In the genomic region with DNA sequence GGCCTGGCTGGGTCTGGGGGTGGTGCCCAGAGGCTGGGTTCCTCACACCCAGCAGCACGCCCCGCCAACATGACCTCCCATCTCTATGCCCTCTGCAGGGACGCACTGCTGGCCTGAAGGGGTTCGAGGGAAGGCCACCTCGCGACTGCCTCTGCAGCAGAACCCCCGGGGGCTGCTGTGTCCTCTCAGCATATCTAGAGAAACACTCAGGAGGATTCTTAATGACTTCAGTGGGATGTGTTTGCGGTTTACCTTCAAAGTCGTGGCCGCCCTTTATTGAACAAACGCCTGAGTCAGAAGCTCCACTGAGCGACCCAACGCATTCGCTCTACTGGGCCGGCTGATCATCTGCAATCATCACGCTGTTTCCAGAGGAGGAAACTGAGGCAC, we compare ENCODE assay signal across 1 cellular context.
TF ChIP-seq lines count a peak whose summit lies in the region.

No MANE protein-coding gene starts in this region.

TF ChIP-seq in WTC11, 78 proteins besides CTCF, POLR2A, EP300 and RAD21 (continued from another document):
- TF ChIP-seq, protein P1, sequence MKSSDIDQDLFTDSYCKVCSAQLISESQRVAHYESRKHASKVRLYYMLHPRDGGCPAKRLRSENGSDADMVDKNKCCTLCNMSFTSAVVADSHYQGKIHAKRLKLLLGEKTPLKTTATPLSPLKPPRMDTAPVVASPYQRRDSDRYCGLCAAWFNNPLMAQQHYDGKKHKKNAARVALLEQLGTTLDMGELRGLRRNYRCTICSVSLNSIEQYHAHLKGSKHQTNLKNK (CRISPR knock-in tag; IDR thresholded peaks at IDR 0.05): no peak
